In the genomic region with DNA sequence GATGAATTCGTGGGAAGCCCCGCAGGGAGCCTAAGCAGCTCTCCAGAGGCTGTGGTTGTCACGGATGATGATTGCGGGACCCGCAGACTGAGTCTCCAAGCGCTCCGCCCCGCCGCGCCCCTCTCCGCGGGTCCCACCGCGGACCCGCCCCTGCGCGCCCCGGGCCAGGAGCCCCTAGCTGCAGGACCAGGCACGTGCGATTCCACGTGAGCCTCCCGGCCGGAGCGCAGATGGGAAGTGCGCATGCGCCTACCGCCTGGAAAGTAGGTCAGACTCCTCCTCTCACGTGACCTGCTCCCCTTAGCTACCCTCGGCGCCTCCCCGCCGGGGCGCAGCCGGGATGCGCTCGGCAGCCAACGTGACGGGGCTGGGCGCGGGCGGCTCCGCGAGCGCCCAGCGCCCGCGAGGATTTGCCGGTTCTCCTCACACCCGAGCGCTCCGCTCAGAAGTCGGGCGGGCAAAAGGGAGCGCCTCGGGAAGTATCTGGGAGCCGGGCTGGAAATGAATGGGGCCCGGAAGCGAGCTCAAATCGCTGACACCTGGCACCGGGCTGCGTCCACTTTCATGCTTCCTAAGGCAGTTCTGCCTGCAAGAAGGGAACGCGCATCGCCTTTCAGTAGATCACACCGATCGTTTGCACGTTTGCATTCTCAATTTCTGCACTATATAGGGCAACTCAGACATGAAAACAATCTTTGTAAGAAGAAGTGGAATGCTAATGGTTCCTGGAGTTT, we compare ENCODE assay signal across 1 cellular context.
TF ChIP-seq lines count a peak whose summit lies in the region.

No MANE protein-coding gene starts in this region.

TF ChIP-seq in WTC11, 78 proteins besides CTCF, POLR2A, EP300 and RAD21 (continued from another document and continues in another):
- TF ChIP-seq ERG (CRISPR knock-in tag; IDR thresholded peaks at IDR 0.05), result no peak
- TF ChIP-seq, protein P1, sequence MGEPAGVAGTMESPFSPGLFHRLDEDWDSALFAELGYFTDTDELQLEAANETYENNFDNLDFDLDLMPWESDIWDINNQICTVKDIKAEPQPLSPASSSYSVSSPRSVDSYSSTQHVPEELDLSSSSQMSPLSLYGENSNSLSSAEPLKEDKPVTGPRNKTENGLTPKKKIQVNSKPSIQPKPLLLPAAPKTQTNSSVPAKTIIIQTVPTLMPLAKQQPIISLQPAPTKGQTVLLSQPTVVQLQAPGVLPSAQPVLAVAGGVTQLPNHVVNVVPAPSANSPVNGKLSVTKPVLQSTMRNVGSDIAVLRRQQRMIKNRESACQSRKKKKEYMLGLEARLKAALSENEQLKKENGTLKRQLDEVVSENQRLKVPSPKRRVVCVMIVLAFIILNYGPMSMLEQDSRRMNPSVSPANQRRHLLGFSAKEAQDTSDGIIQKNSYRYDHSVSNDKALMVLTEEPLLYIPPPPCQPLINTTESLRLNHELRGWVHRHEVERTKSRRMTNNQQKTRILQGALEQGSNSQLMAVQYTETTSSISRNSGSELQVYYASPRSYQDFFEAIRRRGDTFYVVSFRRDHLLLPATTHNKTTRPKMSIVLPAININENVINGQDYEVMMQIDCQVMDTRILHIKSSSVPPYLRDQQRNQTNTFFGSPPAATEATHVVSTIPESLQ (CRISPR knock-in tag; IDR thresholded peaks at IDR 0.05), result no peak
- TF ChIP-seq, protein P2, sequence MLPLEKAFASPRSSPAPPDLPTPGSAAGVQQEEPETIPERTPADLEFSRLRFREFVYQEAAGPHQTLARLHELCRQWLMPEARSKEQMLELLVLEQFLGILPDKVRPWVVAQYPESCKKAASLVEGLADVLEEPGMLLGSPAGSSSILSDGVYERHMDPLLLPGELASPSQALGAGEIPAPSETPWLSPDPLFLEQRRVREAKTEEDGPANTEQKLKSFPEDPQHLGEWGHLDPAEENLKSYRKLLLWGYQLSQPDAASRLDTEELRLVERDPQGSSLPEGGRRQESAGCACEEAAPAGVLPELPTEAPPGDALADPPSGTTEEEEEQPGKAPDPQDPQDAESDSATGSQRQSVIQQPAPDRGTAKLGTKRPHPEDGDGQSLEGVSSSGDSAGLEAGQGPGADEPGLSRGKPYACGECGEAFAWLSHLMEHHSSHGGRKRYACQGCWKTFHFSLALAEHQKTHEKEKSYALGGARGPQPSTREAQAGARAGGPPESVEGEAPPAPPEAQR (CRISPR knock-in tag; IDR thresholded peaks at IDR 0.05), result no peak
- no peak for TF ChIP-seq JUN (CRISPR knock-in tag; IDR thresholded peaks at IDR 0.05)
- TF ChIP-seq, protein P3, sequence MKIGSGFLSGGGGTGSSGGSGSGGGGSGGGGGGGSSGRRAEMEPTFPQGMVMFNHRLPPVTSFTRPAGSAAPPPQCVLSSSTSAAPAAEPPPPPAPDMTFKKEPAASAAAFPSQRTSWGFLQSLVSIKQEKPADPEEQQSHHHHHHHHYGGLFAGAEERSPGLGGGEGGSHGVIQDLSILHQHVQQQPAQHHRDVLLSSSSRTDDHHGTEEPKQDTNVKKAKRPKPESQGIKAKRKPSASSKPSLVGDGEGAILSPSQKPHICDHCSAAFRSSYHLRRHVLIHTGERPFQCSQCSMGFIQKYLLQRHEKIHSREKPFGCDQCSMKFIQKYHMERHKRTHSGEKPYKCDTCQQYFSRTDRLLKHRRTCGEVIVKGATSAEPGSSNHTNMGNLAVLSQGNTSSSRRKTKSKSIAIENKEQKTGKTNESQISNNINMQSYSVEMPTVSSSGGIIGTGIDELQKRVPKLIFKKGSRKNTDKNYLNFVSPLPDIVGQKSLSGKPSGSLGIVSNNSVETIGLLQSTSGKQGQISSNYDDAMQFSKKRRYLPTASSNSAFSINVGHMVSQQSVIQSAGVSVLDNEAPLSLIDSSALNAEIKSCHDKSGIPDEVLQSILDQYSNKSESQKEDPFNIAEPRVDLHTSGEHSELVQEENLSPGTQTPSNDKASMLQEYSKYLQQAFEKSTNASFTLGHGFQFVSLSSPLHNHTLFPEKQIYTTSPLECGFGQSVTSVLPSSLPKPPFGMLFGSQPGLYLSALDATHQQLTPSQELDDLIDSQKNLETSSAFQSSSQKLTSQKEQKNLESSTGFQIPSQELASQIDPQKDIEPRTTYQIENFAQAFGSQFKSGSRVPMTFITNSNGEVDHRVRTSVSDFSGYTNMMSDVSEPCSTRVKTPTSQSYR (CRISPR knock-in tag; IDR thresholded peaks at IDR 0.05), result peak; percentile 57; the same call in 1 of the 2 replicates
- no peak for TF ChIP-seq E2F4 (CRISPR knock-in tag; IDR thresholded peaks at IDR 0.05; ENCODE audit: borderline replicate concordance, low read depth)
- TF ChIP-seq, protein P4, sequence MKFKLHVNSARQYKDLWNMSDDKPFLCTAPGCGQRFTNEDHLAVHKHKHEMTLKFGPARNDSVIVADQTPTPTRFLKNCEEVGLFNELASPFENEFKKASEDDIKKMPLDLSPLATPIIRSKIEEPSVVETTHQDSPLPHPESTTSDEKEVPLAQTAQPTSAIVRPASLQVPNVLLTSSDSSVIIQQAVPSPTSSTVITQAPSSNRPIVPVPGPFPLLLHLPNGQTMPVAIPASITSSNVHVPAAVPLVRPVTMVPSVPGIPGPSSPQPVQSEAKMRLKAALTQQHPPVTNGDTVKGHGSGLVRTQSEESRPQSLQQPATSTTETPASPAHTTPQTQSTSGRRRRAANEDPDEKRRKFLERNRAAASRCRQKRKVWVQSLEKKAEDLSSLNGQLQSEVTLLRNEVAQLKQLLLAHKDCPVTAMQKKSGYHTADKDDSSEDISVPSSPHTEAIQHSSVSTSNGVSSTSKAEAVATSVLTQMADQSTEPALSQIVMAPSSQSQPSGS (CRISPR knock-in tag; IDR thresholded peaks at IDR 0.05; ENCODE audit: borderline replicate concordance, low read depth), result no peak
- TF ChIP-seq, protein P5, sequence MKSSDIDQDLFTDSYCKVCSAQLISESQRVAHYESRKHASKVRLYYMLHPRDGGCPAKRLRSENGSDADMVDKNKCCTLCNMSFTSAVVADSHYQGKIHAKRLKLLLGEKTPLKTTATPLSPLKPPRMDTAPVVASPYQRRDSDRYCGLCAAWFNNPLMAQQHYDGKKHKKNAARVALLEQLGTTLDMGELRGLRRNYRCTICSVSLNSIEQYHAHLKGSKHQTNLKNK (CRISPR knock-in tag; IDR thresholded peaks at IDR 0.05), result no peak
- no peak for TF ChIP-seq ATF1 (CRISPR knock-in tag; IDR thresholded peaks at IDR 0.05)
- TF ChIP-seq HMGA2 (CRISPR knock-in tag; IDR thresholded peaks at IDR 0.05), result no peak
- TF ChIP-seq, protein P6, sequence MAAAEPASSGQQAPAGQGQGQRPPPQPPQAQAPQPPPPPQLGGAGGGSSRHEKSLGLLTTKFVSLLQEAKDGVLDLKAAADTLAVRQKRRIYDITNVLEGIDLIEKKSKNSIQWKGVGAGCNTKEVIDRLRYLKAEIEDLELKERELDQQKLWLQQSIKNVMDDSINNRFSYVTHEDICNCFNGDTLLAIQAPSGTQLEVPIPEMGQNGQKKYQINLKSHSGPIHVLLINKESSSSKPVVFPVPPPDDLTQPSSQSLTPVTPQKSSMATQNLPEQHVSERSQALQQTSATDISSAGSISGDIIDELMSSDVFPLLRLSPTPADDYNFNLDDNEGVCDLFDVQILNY (CRISPR knock-in tag; IDR thresholded peaks at IDR 0.05), result peak; percentile 65; the same call in 1 of the 2 replicates
- no peak for TF ChIP-seq SMAD3 (CRISPR knock-in tag; IDR thresholded peaks at IDR 0.05; ENCODE audit: borderline replicate concordance)
- no peak for TF ChIP-seq ZNF121 (CRISPR knock-in tag; IDR thresholded peaks at IDR 0.05)
- TF ChIP-seq PRRX2 (CRISPR knock-in tag; IDR thresholded peaks at IDR 0.05), result no peak
- no peak for TF ChIP-seq ZNF396 (CRISPR knock-in tag; IDR thresholded peaks at IDR 0.05; ENCODE audit: borderline replicate concordance)
- peak; percentile 79; the same call in 1 of the 2 replicates for TF ChIP-seq ZNF138 (CRISPR knock-in tag; conservative IDR thresholded peaks at IDR 0.05)
- TF ChIP-seq FOXP4 (CRISPR knock-in tag; IDR thresholded peaks at IDR 0.05), result peak; percentile 96
- no peak for TF ChIP-seq ZNF512 (CRISPR knock-in tag; IDR thresholded peaks at IDR 0.05; ENCODE audit: borderline replicate concordance)
- TF ChIP-seq E2F1 (CRISPR knock-in tag; IDR thresholded peaks at IDR 0.05), result peak; percentile 91
- peak; percentile 78 for TF ChIP-seq ZNF423 (CRISPR knock-in tag; IDR thresholded peaks at IDR 0.05)
- no peak for TF ChIP-seq FOXJ3 (CRISPR knock-in tag; IDR thresholded peaks at IDR 0.05; ENCODE audit: borderline replicate concordance)
- TF ChIP-seq OVOL2 (CRISPR knock-in tag; IDR thresholded peaks at IDR 0.05; ENCODE audit: borderline replicate concordance), result no peak
- no peak for TF ChIP-seq ELF4 (CRISPR knock-in tag; IDR thresholded peaks at IDR 0.05; ENCODE audit: low read depth)
- TF ChIP-seq NR2C2 (CRISPR knock-in tag; IDR thresholded peaks at IDR 0.05), result no peak
- TF ChIP-seq AR (CRISPR knock-in tag; IDR thresholded peaks at IDR 0.05), result no peak
